In genomic region chr2:183867206-183867605, GRCh38 we compare ENCODE assay signal across 5 cellular contexts.
"Had no signal": no experiment of that assay in that cellular context is flagged by ENCODE, and none has a peak within 500 bp of the region (broad histone marks: within the 10 kb centered on the region; RNA-seq: fewer than 3 reads in every experiment).

No MANE protein-coding gene starts in this region.

- H3K27ac ChIP-seq: HL-60 had no signal

- ATAC-seq: HepG2, K562 had no signal

- H3K4me3 ChIP-seq: K562 had no signal

- DNase-seq: IMR-90, KBM-7 had no signal
